ENCODE assay signal across 11 cellular contexts in genomic region chr20:4601630-4602296, GRCh38.
A peak's percentile ranks its signal among the peaks of the same experiment; 100 is the strongest.
DNase-seq lines count a peak whose midpoint lies in the region; ATAC-seq and TF ChIP-seq lines count a peak whose summit lies in the region.
"Had no signal": no experiment of that assay in that cellular context is flagged by ENCODE, and none has a peak within 500 bp of the region (broad histone marks: within the 10 kb centered on the region; RNA-seq: fewer than 3 reads in every experiment).

No MANE protein-coding gene starts in this region.

- peak overlapping the region; percentile 19 for H2BK15ac ChIP-seq in mesenchymal stem cell (ENCODE audit: low read depth, poor library complexity, severe bottlenecking)

- in situ Hi-C loops in mammary epithelial cell (cut with MboI; ENCODE audit: low sequenced_read_pairs in 2 of 2): loop anchor here (25.0 kb wide), 2 partner anchors 361 to 486 kb away; no protein-coding TSS in a partner anchor

- no peak overlapping the region for H3K9ac ChIP-seq in mammary epithelial cell (ENCODE audit: insufficient read depth, low read length)
- no peak overlapping the region for H3K9ac ChIP-seq in mesenchymal stem cell (ENCODE audit: low read length)

- CTCF ChIA-PET in mammary epithelial cell (lab: Charles Lee; ENCODE audit: low non-redundant PET): no interaction called here
- CTCF ChIA-PET in CD8-positive, alpha-beta T cell (lab: Charles Lee): interaction anchor here (0.6 to 3.1 kb wide), 5 partner anchors 9 to 695 kb away, joined by 3 to 29 read pairs (median 9); partner anchors contain the start of gene PRND

- H3K27ac Mint-ChIP-seq in CD8-positive, alpha-beta T cell: no peak overlapping the region
- H3K27ac Mint-ChIP-seq: CD14-positive monocyte had no signal

- dilution Hi-C loops in mammary epithelial cell (cut with HindIII; ENCODE audit: low sequenced_read_pairs): no loop called here

- no peaks in the 10 kb centered on the region for H3K9me3 Mint-ChIP-seq in CD8-positive, alpha-beta T cell

- peak overlapping the region; percentile 18 for H4K91ac ChIP-seq in mesenchymal stem cell (ENCODE audit: low read length)

- no peak overlapping the region for H3K4me3 Mint-ChIP-seq in CD8-positive, alpha-beta T cell
- H3K4me3 Mint-ChIP-seq: CD14-positive monocyte had no signal

- no peak overlapping the region for H4K8ac ChIP-seq in mesenchymal stem cell (ENCODE audit: low read length)

- POLR2A ChIA-PET in CD8-positive, alpha-beta T cell (lab: Charles Lee): no interaction called here

- H2AFZ ChIP-seq in mammary epithelial cell (ENCODE audit: low read depth, low read length): peak overlapping the region; percentile 9
- H2AFZ ChIP-seq in mesenchymal stem cell (ENCODE audit: low read depth, low read length): no peak overlapping the region

- H2BK12ac ChIP-seq in mesenchymal stem cell (ENCODE audit: low read length in 2 of 2): peak overlapping the region; percentile 3 to 12

- peak overlapping the region in 1 of 2 experiments; percentile 53 for H3K14ac ChIP-seq in mesenchymal stem cell (ENCODE audit: low read length in 2 of 2)

- no peak overlapping the region for H2BK120ac ChIP-seq in mesenchymal stem cell (ENCODE audit: low read depth, low read length)

- peaks cover 30% of the 10 kb centered on the region for H3K4me1 ChIP-seq in mammary epithelial cell (ENCODE audit: insufficient read depth, low read length)
- peaks cover 2% of the 10 kb centered on the region for H3K4me1 ChIP-seq in mesenchymal stem cell (ENCODE audit: control insufficient read depth, insufficient read depth, low read depth, low read length)
- no peaks in the 10 kb centered on the region for H3K4me1 ChIP-seq in CD8-positive, alpha-beta T cell (ENCODE audit: insufficient read depth, low read length)

- no peaks in the 10 kb centered on the region for H4K20me1 ChIP-seq in mammary epithelial cell (ENCODE audit: insufficient read depth, low read length)

- H3K79me2 ChIP-seq in mammary epithelial cell (ENCODE audit: insufficient read depth, low read length): no peaks in the 10 kb centered on the region

- no peaks in the 10 kb centered on the region for H3K36me3 ChIP-seq in mammary epithelial cell (ENCODE audit: insufficient read depth, low read length)
- H3K36me3 ChIP-seq in mesenchymal stem cell (ENCODE audit: control insufficient read depth in 1 of 2, insufficient read depth in 2 of 2, low read depth in 1 of 2, low read length in 2 of 2): no peaks in the 10 kb centered on the region
- no peaks in the 10 kb centered on the region for H3K36me3 ChIP-seq in CD8-positive, alpha-beta T cell (ENCODE audit: insufficient read depth, low read length)

- H3K79me1 ChIP-seq in mesenchymal stem cell (replicated peaks; ENCODE audit: low read length, poor library complexity, severe bottlenecking): no peaks in the 10 kb centered on the region

- H3K27ac ChIP-seq in mammary epithelial cell (ENCODE audit: insufficient read depth, low read depth, low read length) (peak overlapping the region; percentile 27), mesenchymal stem cell (ENCODE audit: low read length, poor library complexity, severe bottlenecking) (no peak overlapping the region)
- H3K27ac ChIP-seq in CD8-positive, alpha-beta T cell (ENCODE audit: low read depth, low read length): no peak overlapping the region

- 51% methylated on average over 4 of the region's 8 CpGs for WGBS in mammary epithelial cell (ENCODE audit: low coverage, missing lambda C conversion rate)
- WGBS in mesenchymal stem cell: 84% methylated on average over 6 of the region's 8 CpGs

- H3K27me3 ChIP-seq in mammary epithelial cell (ENCODE audit: insufficient read depth, low read length) (no peaks in the 10 kb centered on the region), mesenchymal stem cell (ENCODE audit: control insufficient read depth in 1 of 2, insufficient read depth in 1 of 2, low read length in 2 of 2) (peaks cover 0 to 31% of the 10 kb centered on the region in 2 experiments)
- H3K27me3 ChIP-seq in CD8-positive, alpha-beta T cell (ENCODE audit: insufficient read depth, low read length): no peaks in the 10 kb centered on the region

- DNase-seq in AG10803 (ENCODE audit: low read depth): peak; percentile 61
- peak; percentile 64 for DNase-seq in NCI-H1105 (lab: John Stamatoyannopoulos, UW)
- peak; percentile 68 for DNase-seq in mammary epithelial cell
- DNase-seq in mesenchymal stem cell: peak; percentile 5
- DNase-seq in CD1c-positive myeloid dendritic cell (ENCODE audit: extremely low spot score): no peak
- no peak for DNase-seq in CD8-positive, alpha-beta T cell
- DNase-seq: effector CD4-positive, alpha-beta T cell; NCI-H774 had no signal

- ATAC-seq in GM21515 (IDR thresholded peaks at IDR 0.05; ENCODE audit: unreplicated experiment) (no peak), HG02678 (IDR thresholded peaks at IDR 0.05; ENCODE audit: unreplicated experiment) (no peak)
- ATAC-seq in CD8-positive, alpha-beta T cell: no peak

- intact Hi-C loops in mammary epithelial cell (cut with micrococcal nuclease): loop anchor here (10.0 kb wide), 1 partner anchor 843 kb away; no protein-coding TSS in a partner anchor
- intact Hi-C loops in CD8-positive, alpha-beta T cell (cut with DNase I, micrococcal nuclease): no loop called here

- H3K27me3 Mint-ChIP-seq in CD8-positive, alpha-beta T cell (ENCODE audit: low read depth): peaks cover 52% of the 10 kb centered on the region

- no peaks in the 10 kb centered on the region for H3K4me1 Mint-ChIP-seq in CD8-positive, alpha-beta T cell (ENCODE audit: low read depth)
- H3K4me1 Mint-ChIP-seq: CD14-positive monocyte had no signal

- no TSS peak for BruUV-seq in mammary epithelial cell (replicated peaks; lab: Mats Ljungman, UMichigan)

- H2BK5ac ChIP-seq in mesenchymal stem cell (ENCODE audit: low read depth, low read length, poor library complexity, severe bottlenecking): no peak overlapping the region

- no peaks in the 10 kb centered on the region for H3K36me3 Mint-ChIP-seq in CD8-positive, alpha-beta T cell
- H3K36me3 Mint-ChIP-seq: CD14-positive monocyte had no signal

- no peak overlapping the region for H3K4ac ChIP-seq in mesenchymal stem cell (ENCODE audit: low read depth in 1 of 2, low read length in 2 of 2)

- H3K4me3 ChIP-seq in AG10803 (ENCODE audit: low read length) (no peak overlapping the region), mammary epithelial cell (replicated peaks in 1 of 3; ENCODE audit: insufficient read depth in 1 of 3, low read depth in 2 of 3, low read length in 3 of 3) (peak overlapping the region in 1 of 3 experiments; percentile 10), mesenchymal stem cell (ENCODE audit: insufficient read depth in 1 of 2, low read depth in 1 of 2, low read length in 2 of 2) (no peak overlapping the region)
- no peak overlapping the region for H3K4me3 ChIP-seq in CD8-positive, alpha-beta T cell (ENCODE audit: low read depth, low read length)

- peak overlapping the region; percentile 65 for H3K4me2 ChIP-seq in mammary epithelial cell (ENCODE audit: insufficient read depth, low read depth, low read length)
- no peak overlapping the region for H3K4me2 ChIP-seq in mesenchymal stem cell (ENCODE audit: low read length, poor library complexity, severe bottlenecking)

- no peaks in the 10 kb centered on the region for H3K9me3 ChIP-seq in mammary epithelial cell (replicated peaks; ENCODE audit: insufficient read depth, low read length)
- H3K9me3 ChIP-seq in mesenchymal stem cell (ENCODE audit: control insufficient read depth, low read length): no peaks in the 10 kb centered on the region
- no peaks in the 10 kb centered on the region for H3K9me3 ChIP-seq in CD8-positive, alpha-beta T cell (ENCODE audit: low read length)

- H2AK5ac ChIP-seq in mesenchymal stem cell (ENCODE audit: low read length, severe bottlenecking): no peak overlapping the region

- no peak overlapping the region for H3K23ac ChIP-seq in mesenchymal stem cell (ENCODE audit: low read length in 2 of 2)

- no peak overlapping the region for H3K18ac ChIP-seq in mesenchymal stem cell (ENCODE audit: low read depth in 1 of 2, low read length in 2 of 2)

- TF ChIP-seq CTCF in AG10803 (conservative IDR thresholded peaks at IDR 0.05; ENCODE audit: low read length): no peak
- TF ChIP-seq CTCF in mammary epithelial cell (conservative IDR thresholded peaks at IDR 0.05 in 1 of 2, IDR thresholded peaks at IDR 0.05 in 1 of 2; ENCODE audit: extremely low read depth in 1 of 2, insufficient read depth in 1 of 2, low read depth in 1 of 2, low read length in 2 of 2): no peak
- TF ChIP-seq CTCF in CD8-positive, alpha-beta T cell (IDR thresholded peaks at IDR 0.05): no peak

Comparison
In these comparisons a context has a peak if more than half of its experiments do, and no peak if none do; other contexts are left out.
1. DNase-seq: peak in AG10803 (single experiment), NCI-H1105 (single experiment), mammary epithelial cell (single experiment) and mesenchymal stem cell (single experiment); none in CD1c-positive myeloid dendritic cell (single experiment) and CD8-positive, alpha-beta T cell (0 of 7).